ENCODE assay signal across 8 cellular contexts in the genomic region with DNA sequence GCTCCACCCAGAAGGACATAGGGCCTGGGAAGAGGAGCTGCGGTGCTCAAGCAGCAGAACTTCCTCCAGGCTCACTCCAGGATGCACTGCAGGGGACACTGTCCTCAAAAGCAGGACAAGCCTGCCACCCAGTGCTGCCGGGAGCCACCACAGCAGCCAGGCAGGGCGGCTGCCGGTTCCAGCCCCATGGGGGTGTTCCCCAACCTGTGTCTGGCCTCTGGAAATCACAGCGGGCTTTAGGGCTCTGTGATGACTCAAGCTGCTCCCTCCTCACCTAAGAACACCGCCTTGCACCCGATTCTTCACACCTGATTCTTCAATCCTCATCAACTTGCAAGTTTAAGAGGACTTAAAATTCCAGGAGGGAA.
DNase-seq lines count a peak whose midpoint lies in the region; ATAC-seq and TF ChIP-seq lines count a peak whose summit lies in the region.

No MANE protein-coding gene starts in this region.

- TF ChIP-seq CTCF in GM12873 (IDR thresholded peaks at IDR 0.05; ENCODE audit: insufficient read depth, low read depth, low read length, missing control alignments), result peak; percentile 26
- peak; percentile 14 for TF ChIP-seq CTCF in epithelial cell of esophagus (IDR thresholded peaks at IDR 0.05; ENCODE audit: insufficient read depth, low read depth, low read length, missing control alignments)
- TF ChIP-seq CTCF in vagina (IDR thresholded peaks at IDR 0.05), result no peak

- H3K4me3 ChIP-seq in epithelial cell of esophagus (ENCODE audit: low read length), result no peak overlapping the region
- no peak overlapping the region for H3K4me3 ChIP-seq in vagina

- TF ChIP-seq POLR2A in vagina (IDR thresholded peaks at IDR 0.05), result no peak

- no peak for ATAC-seq in GM19324 (IDR thresholded peaks at IDR 0.05; ENCODE audit: low FRiP score, unreplicated experiment)

- no peaks in the 10 kb centered on the region for H3K27me3 ChIP-seq in vagina

- intact Hi-C loops in vagina (cut with DNase I), result loop anchor here (5.0 kb wide), 1 partner anchor 1402 kb away; no protein-coding TSS in a partner anchor

- H3K4me1 ChIP-seq in vagina, result peaks cover 2% of the 10 kb centered on the region

- no peaks in the 10 kb centered on the region for H3K36me3 ChIP-seq in vagina

- DNase-seq in CD1c-positive myeloid dendritic cell (ENCODE audit: extremely low spot score) (peak; percentile 6), RPMI7951 (ENCODE audit: low read depth) (peak; percentile 28), epithelial cell of esophagus (ENCODE audit: low read depth) (peak; percentile 15), NCI-H2029 treated with DMSO at 0.1 percent for 48 hours (lab: John Stamatoyannopoulos, UW) (no peak), vagina (ENCODE audit: extremely low spot score in 2 of 2) (no peak), dermis blood vessel endothelial cell (no peak)

- H3K9me3 ChIP-seq in vagina, result no peaks in the 10 kb centered on the region

- H3K27ac ChIP-seq in vagina, result no peak overlapping the region

Comparison
In these comparisons a context has a peak if more than half of its experiments do, and no peak if none do; other contexts are left out.
1. DNase-seq: peak in CD1c-positive myeloid dendritic cell (single experiment), RPMI7951 (single experiment) and epithelial cell of esophagus (single experiment); none in NCI-H2029 treated with DMSO at 0.1 percent for 48 hours (single experiment), vagina (0 of 2) and dermis blood vessel endothelial cell (single experiment).
2. CTCF ChIP-seq: peak in GM12873 (single experiment) and epithelial cell of esophagus (single experiment); none in vagina (0 of 3).